Comparison of ENCODE assay signal across 17 cellular contexts in genomic region chr6:107153061-107153460, GRCh38. TPM values are rescaled to one million over a fixed set of nuclear protein-coding genes. Genes with fewer than 3 reads are reported as not detected.
DNase-seq lines count a peak whose midpoint lies in the region; ATAC-seq and TF ChIP-seq lines count a peak whose summit lies in the region.
"Had no signal": no experiment of that assay in that cellular context is flagged by ENCODE, and none has a peak within 500 bp of the region (broad histone marks: within the 10 kb centered on the region; RNA-seq: fewer than 3 reads in every experiment).

No MANE protein-coding gene starts in this region.

- H3K23ac ChIP-seq in mesenchymal stem cell (ENCODE audit: low read length in 2 of 2) = no peak overlapping the region

- H3K27me3 ChIP-seq in mesenchymal stem cell (ENCODE audit: control insufficient read depth in 1 of 2, insufficient read depth in 1 of 2, low read length in 2 of 2) (no peaks in the 10 kb centered on the region), foreskin keratinocyte (no peaks in the 10 kb centered on the region)
- H3K27me3 ChIP-seq in CD8-positive, alpha-beta T cell (ENCODE audit: insufficient read depth, low read length) = no peaks in the 10 kb centered on the region
- H3K27me3 ChIP-seq: BLaER1 treated with 17β-estradiol and CSF1 and Interleukin-3, amounts not matched to agents 10 nM and 100 nM; cardiac muscle cell had no signal

- H2BK5ac ChIP-seq in mesenchymal stem cell (ENCODE audit: low read depth, low read length, poor library complexity, severe bottlenecking) = no peak overlapping the region

- H3K9me3 ChIP-seq in SK-N-MC (ENCODE audit: low read depth, low read length) (no peaks in the 10 kb centered on the region), mesenchymal stem cell (ENCODE audit: control insufficient read depth, low read length) (no peaks in the 10 kb centered on the region)
- no peaks in the 10 kb centered on the region for H3K9me3 ChIP-seq in CD8-positive, alpha-beta T cell (ENCODE audit: low read length)
- H3K9me3 ChIP-seq: BLaER1 treated with 17β-estradiol and CSF1 and Interleukin-3, amounts not matched to agents 10 nM and 100 nM had no signal

- H3K4me1 ChIP-seq in mesenchymal stem cell (ENCODE audit: control insufficient read depth, insufficient read depth, low read depth, low read length) = peaks cover 9% of the 10 kb centered on the region
- H3K4me1 ChIP-seq in foreskin keratinocyte = no peaks in the 10 kb centered on the region
- no peaks in the 10 kb centered on the region for H3K4me1 ChIP-seq in CD8-positive, alpha-beta T cell (ENCODE audit: insufficient read depth, low read length)
- H3K4me1 ChIP-seq: BLaER1 treated with 17β-estradiol and CSF1 and Interleukin-3, amounts not matched to agents 10 nM and 100 nM had no signal

- H3K4me1 Mint-ChIP-seq in CD8-positive, alpha-beta T cell (ENCODE audit: low read depth) = no peaks in the 10 kb centered on the region

- H3K36me3 Mint-ChIP-seq in CD8-positive, alpha-beta T cell = peaks cover 14% of the 10 kb centered on the region
- H3K36me3 Mint-ChIP-seq: naive B cell had no signal

- TF ChIP-seq CTCF in foreskin keratinocyte (conservative IDR thresholded peaks at IDR 0.05) = no peak
- no peak for TF ChIP-seq CTCF in CD8-positive, alpha-beta T cell (IDR thresholded peaks at IDR 0.05)

- H2AFZ ChIP-seq in mesenchymal stem cell (ENCODE audit: low read depth, low read length) = no peak overlapping the region

- peak; percentile 87 for DNase-seq in DMS153 (lab: John Stamatoyannopoulos, UW)
- DNase-seq in NCI-H1092 treated with DMSO at 0.1 percent for 48 hours (lab: John Stamatoyannopoulos, UW) = peak; percentile 68
- DNase-seq in SK-N-MC (ENCODE audit: low read depth, low spot score) = no peak
- no peak for DNase-seq in mesenchymal stem cell
- no peak for DNase-seq in kidney tubule cell (ENCODE audit: low spot score)
- no peak for DNase-seq in foreskin keratinocyte
- DNase-seq in CD8-positive, alpha-beta T cell = no peak
- DNase-seq in AML-193 (lab: John Stamatoyannopoulos, UW) = no peak
- DNase-seq: activated CD8-positive, alpha-beta T cell treated with anti-CD3 and anti-CD28 coated beads, Interleukin-2, amount 10 ng/mL, durations not matched to agents 7 days and 5 days; activated effector memory CD4-positive, alpha-beta T cell treated with anti-CD3 and anti-CD28 coated beads, Interleukin-2, amount 50 U/mL, for 16 hours; head of caudate nucleus; left cardiac atrium; naive B cell; stimulated activated naive CD8-positive, alpha-beta T cell treated with anti-CD3 and anti-CD28 coated beads, Interleukin-15, Interleukin-2, amounts not matched to agents 100 U/mL and 50 U/mL, for 24 hours had no signal

- CTCF ChIA-PET in CD8-positive, alpha-beta T cell (lab: Charles Lee) = no interaction called here

- no peak overlapping the region for H3K27ac Mint-ChIP-seq in CD8-positive, alpha-beta T cell
- H3K27ac Mint-ChIP-seq: activated CD8-positive, alpha-beta T cell treated with anti-CD3 and anti-CD28 coated beads, Interleukin-2, amount 10 ng/mL, durations not matched to agents 7 days and 5 days had no signal

- H3K4ac ChIP-seq in mesenchymal stem cell (ENCODE audit: low read depth in 1 of 2, low read length in 2 of 2) = no peak overlapping the region

- no peak overlapping the region for H3K4me3 Mint-ChIP-seq in CD8-positive, alpha-beta T cell
- H3K4me3 Mint-ChIP-seq: activated CD8-positive, alpha-beta T cell treated with anti-CD3 and anti-CD28 coated beads, Interleukin-2, amount 10 ng/mL, durations not matched to agents 7 days and 5 days; naive B cell had no signal

- H3K4me3 ChIP-seq in SK-N-MC (no peak overlapping the region), mesenchymal stem cell (ENCODE audit: insufficient read depth in 1 of 2, low read depth in 1 of 2, low read length in 2 of 2) (no peak overlapping the region)
- no peak overlapping the region for H3K4me3 ChIP-seq in CD8-positive, alpha-beta T cell (ENCODE audit: low read depth, low read length)
- H3K4me3 ChIP-seq: BLaER1 treated with 17β-estradiol and CSF1 and Interleukin-3, amounts not matched to agents 10 nM and 100 nM; cardiac muscle cell had no signal

- peak overlapping the region; percentile 49; the same call in 1 of the 2 replicates for H3K27ac ChIP-seq in SK-N-MC
- H3K27ac ChIP-seq in mesenchymal stem cell (ENCODE audit: low read length, poor library complexity, severe bottlenecking) = peak overlapping the region; percentile 61
- H3K27ac ChIP-seq in foreskin keratinocyte = no peak overlapping the region
- no peak overlapping the region for H3K27ac ChIP-seq in CD8-positive, alpha-beta T cell (ENCODE audit: low read depth, low read length)
- H3K27ac ChIP-seq: BLaER1 treated with 17β-estradiol and CSF1 and Interleukin-3, amounts not matched to agents 10 nM and 100 nM; cardiac muscle cell had no signal

- no peak overlapping the region for H3K18ac ChIP-seq in mesenchymal stem cell (ENCODE audit: low read depth in 1 of 2, low read length in 2 of 2)

- POLR2A ChIA-PET in CD8-positive, alpha-beta T cell (lab: Charles Lee) = no interaction called here

- no peak overlapping the region for H4K8ac ChIP-seq in mesenchymal stem cell (ENCODE audit: low read length)

- no peak overlapping the region for H3K4me2 ChIP-seq in mesenchymal stem cell (ENCODE audit: low read length, poor library complexity, severe bottlenecking)
- H3K4me2 ChIP-seq: BLaER1 treated with 17β-estradiol and CSF1 and Interleukin-3, amounts not matched to agents 10 nM and 100 nM had no signal

- no peak overlapping the region for H2BK12ac ChIP-seq in mesenchymal stem cell (ENCODE audit: low read length in 2 of 2)

- intact Hi-C loops in CD8-positive, alpha-beta T cell (cut with DNase I, micrococcal nuclease) = no loop called here

- H3K36me3 ChIP-seq in SK-N-MC (ENCODE audit: insufficient read depth, low read length) (no peaks in the 10 kb centered on the region), mesenchymal stem cell (ENCODE audit: control insufficient read depth in 1 of 2, insufficient read depth in 2 of 2, low read depth in 1 of 2, low read length in 2 of 2) (peaks cover 0 to 6% of the 10 kb centered on the region in 2 experiments)
- H3K36me3 ChIP-seq in CD8-positive, alpha-beta T cell (ENCODE audit: insufficient read depth, low read length) = no peaks in the 10 kb centered on the region
- H3K36me3 ChIP-seq: BLaER1 treated with 17β-estradiol and CSF1 and Interleukin-3, amounts not matched to agents 10 nM and 100 nM; cardiac muscle cell had no signal

- H4K91ac ChIP-seq in mesenchymal stem cell (ENCODE audit: low read length) = no peak overlapping the region

- no peak overlapping the region for H2BK120ac ChIP-seq in mesenchymal stem cell (ENCODE audit: low read depth, low read length)

- 87% methylated on average over 3 of the region's 4 CpGs for WGBS in mesenchymal stem cell

- ATAC-seq in foreskin keratinocyte = no peak
- no peak for ATAC-seq in CD8-positive, alpha-beta T cell
- ATAC-seq: activated CD8-positive, alpha-beta T cell treated with anti-CD3 and anti-CD28 coated beads, Interleukin-2, amount 10 ng/mL, durations not matched to agents 7 days and 5 days; left cardiac atrium; sciatic nerve; stimulated activated naive CD8-positive, alpha-beta T cell treated with anti-CD3 and anti-CD28 coated beads, Interleukin-15, Interleukin-2, amounts not matched to agents 100 U/mL and 50 U/mL, for 24 hours had no signal

- H3K9ac ChIP-seq in SK-N-MC (ENCODE audit: insufficient read length) (no peak overlapping the region), mesenchymal stem cell (ENCODE audit: low read length) (no peak overlapping the region)
- H3K9ac ChIP-seq: BLaER1 treated with 17β-estradiol and CSF1 and Interleukin-3, amounts not matched to agents 10 nM and 100 nM had no signal

- no peaks in the 10 kb centered on the region for H3K27me3 Mint-ChIP-seq in CD8-positive, alpha-beta T cell (ENCODE audit: low read depth)
- H3K27me3 Mint-ChIP-seq: naive B cell had no signal

- H2BK15ac ChIP-seq in mesenchymal stem cell (ENCODE audit: low read depth, poor library complexity, severe bottlenecking) = no peak overlapping the region

- H3K14ac ChIP-seq in mesenchymal stem cell (ENCODE audit: low read length in 2 of 2) = no peak overlapping the region

- no peaks in the 10 kb centered on the region for H3K9me3 Mint-ChIP-seq in CD8-positive, alpha-beta T cell
- H3K9me3 Mint-ChIP-seq: naive B cell had no signal

- H2AK5ac ChIP-seq in mesenchymal stem cell (ENCODE audit: low read length, severe bottlenecking) = no peak overlapping the region

- no peaks in the 10 kb centered on the region for H3K79me1 ChIP-seq in mesenchymal stem cell (replicated peaks; ENCODE audit: low read length, poor library complexity, severe bottlenecking)

RNA-seq across cellular contexts. Expression of gene BEND3, which starts 37.7 kb away (rescaled TPM):
- 1.3 TPM for polyA plus RNA-seq in mesenchymal stem cell (2013, experiment 1 of 2)
- polyA plus RNA-seq in mesenchymal stem cell (2013, experiment 2 of 2) = 1.4 TPM
- 8.3 and 8.4 TPM in 2 replicates for total RNA-seq in foreskin keratinocyte
- 1.9 and 2.1 TPM in 2 replicates for polyA plus RNA-seq in foreskin keratinocyte
- 1 to 10 TPM; 1.7 to 1.8 TPM for total RNA-seq in CD8-positive, alpha-beta T cell

Comparison
In these comparisons a context has a peak if more than half of its experiments do, and no peak if none do; other contexts are left out.
1. DNase-seq: peak in DMS153 (single experiment) and NCI-H1092 treated with DMSO at 0.1 percent for 48 hours (single experiment); none in SK-N-MC (single experiment), mesenchymal stem cell (single experiment), kidney tubule cell (single experiment), foreskin keratinocyte (0 of 2), CD8-positive, alpha-beta T cell (0 of 7) and AML-193 (0 of 2).
2. H3K27ac ChIP-seq: peak in SK-N-MC (single experiment) and mesenchymal stem cell (single experiment); none in foreskin keratinocyte (single experiment) and CD8-positive, alpha-beta T cell (single experiment).